ENCODE assay signal across 1 cellular context in the genomic region with DNA sequence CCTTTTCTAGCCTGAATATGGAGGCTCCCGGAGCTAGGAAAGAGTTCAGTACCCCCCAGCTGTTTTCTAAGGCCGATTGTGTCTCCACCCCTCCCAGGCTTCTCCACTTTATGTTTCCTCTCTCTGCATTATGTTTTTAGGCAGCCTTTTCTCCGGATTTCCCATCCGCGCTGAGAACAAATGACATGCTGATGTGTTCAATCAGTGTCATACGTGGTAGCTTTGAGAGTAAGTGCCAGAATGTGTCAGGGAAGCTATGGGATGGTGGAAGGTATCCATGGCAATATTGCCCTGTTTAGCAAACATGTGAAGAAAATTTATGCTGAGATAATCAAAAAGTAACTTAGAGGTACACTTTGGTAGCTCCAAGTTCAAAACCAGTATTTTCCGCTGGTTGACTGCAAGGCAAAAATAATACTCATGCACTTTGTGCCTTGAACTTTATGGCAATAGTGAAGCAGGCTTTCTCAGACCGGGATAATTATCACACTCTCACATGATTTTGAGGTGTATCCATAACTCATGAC.
A peak's percentile ranks its signal among the peaks of the same experiment; 100 is the strongest.
TF ChIP-seq lines count a peak whose summit lies in the region.

No MANE protein-coding gene starts in this region.

TF ChIP-seq in IMR-90, 13 proteins besides CTCF, POLR2A, EP300 and RAD21:
- TF ChIP-seq MAFK (IDR thresholded peaks at IDR 0.05; ENCODE audit: low read depth, low read length) (peak; percentile 86), MAZ (IDR thresholded peaks at IDR 0.05; ENCODE audit: borderline replicate concordance, low read depth, low read length) (no peak), RCOR1 (IDR thresholded peaks at IDR 0.05; ENCODE audit: insufficient replicate concordance, low read length) (no peak)
